In the genomic region with DNA sequence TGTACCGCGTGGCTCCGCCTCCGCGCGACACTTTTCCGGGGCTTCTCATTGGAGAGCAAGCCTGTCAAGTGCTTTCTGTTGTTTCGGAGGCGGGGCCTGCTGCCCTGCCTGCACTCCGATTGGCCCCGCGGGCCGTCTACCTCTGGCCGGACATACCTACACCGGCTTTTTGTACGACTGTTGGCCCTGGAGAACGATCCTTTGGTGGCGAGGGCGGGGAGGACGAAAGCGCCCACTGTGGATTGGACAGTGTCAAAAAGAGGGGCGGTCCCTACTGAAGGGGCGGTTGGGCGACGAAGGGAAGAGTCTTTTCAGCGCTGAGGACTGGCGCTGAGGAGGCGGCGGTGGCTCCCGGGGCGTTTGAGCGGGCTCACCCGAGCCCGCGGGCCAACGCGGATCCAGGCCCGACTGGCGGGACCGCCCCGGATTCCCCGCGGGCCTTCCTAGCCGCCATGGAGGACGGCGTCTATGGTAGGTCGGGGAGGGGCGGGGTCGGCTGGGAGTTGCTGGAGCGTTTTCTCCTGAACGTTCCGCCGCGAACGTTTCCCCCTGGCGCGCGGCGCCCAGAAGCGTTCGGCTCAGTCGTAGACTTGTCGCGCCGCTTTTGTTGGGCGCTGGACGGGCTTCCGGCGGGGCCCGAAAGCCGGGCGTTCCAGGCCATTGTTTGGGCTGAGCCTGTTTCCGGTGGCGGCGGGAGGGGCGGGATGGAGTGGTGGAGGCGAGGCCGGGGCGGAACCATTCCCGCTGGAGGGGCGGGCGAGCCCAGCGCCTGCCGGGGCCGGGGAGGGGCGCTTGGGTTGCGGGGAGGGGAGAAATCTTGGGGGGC, we compare ENCODE assay signal across 1 cellular context.
TF ChIP-seq lines count a peak whose summit lies in the region.

A gene with protein sequence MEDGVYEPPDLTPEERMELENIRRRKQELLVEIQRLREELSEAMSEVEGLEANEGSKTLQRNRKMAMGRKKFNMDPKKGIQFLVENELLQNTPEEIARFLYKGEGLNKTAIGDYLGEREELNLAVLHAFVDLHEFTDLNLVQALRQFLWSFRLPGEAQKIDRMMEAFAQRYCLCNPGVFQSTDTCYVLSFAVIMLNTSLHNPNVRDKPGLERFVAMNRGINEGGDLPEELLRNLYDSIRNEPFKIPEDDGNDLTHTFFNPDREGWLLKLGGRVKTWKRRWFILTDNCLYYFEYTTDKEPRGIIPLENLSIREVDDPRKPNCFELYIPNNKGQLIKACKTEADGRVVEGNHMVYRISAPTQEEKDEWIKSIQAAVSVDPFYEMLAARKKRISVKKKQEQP (plus strand): TSS at position 314 of the 826 bp plus-strand sequence. CDS start 139 bp downstream, at position 453.

TF ChIP-seq in K562, 482 proteins besides CTCF, POLR2A, EP300 and RAD21 (continued from another document and continues in another):
- 0 out of 2 replicates have a peak, but pooled peaks have one; percentile 16 for TF ChIP-seq ZNF12 (CRISPR knock-in tag; IDR thresholded peaks at IDR 0.05)
- TF ChIP-seq ZNF436 (CRISPR knock-in tag; IDR thresholded peaks at IDR 0.05), result 0 out of 2 replicates have a peak, but pooled peaks have one; percentile 27
- TF ChIP-seq, protein P1, sequence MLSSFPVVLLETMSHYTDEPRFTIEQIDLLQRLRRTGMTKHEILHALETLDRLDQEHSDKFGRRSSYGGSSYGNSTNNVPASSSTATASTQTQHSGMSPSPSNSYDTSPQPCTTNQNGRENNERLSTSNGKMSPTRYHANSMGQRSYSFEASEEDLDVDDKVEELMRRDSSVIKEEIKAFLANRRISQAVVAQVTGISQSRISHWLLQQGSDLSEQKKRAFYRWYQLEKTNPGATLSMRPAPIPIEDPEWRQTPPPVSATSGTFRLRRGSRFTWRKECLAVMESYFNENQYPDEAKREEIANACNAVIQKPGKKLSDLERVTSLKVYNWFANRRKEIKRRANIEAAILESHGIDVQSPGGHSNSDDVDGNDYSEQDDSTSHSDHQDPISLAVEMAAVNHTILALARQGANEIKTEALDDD (IDR thresholded peaks at IDR 0.05), result no peak
- TF ChIP-seq CBX8 (IDR thresholded peaks at IDR 0.05; ENCODE audit: borderline replicate concordance, extremely low read depth, low read depth, low read length, poor library complexity, severe bottlenecking), result no peak
- no peak for TF ChIP-seq CREBBP (IDR thresholded peaks at IDR 0.05; ENCODE audit: low read depth, low read length)
- TF ChIP-seq SP2 (IDR thresholded peaks at IDR 0.05; ENCODE audit: extremely low read depth, low read depth, low read length, poor library complexity, severe bottlenecking), result peak; percentile 90
- TF ChIP-seq EGR1 (conservative IDR thresholded peaks at IDR 0.05), result peak; percentile 72
- TF ChIP-seq ESRRB (CRISPR knock-in tag; IDR thresholded peaks at IDR 0.05; ENCODE audit: borderline replicate concordance), result 0 out of 2 replicates have a peak, but pooled peaks have one; percentile 33
- TF ChIP-seq, protein P2, sequence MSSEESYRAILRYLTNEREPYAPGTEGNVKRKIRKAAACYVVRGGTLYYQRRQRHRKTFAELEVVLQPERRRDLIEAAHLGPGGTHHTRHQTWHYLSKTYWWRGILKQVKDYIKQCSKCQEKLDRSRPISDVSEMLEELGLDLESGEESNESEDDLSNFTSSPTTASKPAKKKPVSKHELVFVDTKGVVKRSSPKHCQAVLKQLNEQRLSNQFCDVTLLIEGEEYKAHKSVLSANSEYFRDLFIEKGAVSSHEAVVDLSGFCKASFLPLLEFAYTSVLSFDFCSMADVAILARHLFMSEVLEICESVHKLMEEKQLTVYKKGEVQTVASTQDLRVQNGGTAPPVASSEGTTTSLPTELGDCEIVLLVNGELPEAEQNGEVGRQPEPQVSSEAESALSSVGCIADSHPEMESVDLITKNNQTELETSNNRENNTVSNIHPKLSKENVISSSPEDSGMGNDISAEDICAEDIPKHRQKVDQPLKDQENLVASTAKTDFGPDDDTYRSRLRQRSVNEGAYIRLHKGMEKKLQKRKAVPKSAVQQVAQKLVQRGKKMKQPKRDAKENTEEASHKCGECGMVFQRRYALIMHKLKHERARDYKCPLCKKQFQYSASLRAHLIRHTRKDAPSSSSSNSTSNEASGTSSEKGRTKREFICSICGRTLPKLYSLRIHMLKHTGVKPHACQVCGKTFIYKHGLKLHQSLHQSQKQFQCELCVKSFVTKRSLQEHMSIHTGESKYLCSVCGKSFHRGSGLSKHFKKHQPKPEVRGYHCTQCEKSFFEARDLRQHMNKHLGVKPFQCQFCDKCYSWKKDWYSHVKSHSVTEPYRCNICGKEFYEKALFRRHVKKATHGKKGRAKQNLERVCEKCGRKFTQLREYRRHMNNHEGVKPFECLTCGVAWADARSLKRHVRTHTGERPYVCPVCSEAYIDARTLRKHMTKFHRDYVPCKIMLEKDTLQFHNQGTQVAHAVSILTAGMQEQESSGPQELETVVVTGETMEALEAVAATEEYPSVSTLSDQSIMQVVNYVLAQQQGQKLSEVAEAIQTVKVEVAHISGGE (CRISPR knock-in tag; IDR thresholded peaks at IDR 0.05), result peak; percentile 79 to 97 (median 83); a peak in 5 of 6 replicates
- peak; percentile 64; the same call in 1 of the 2 replicates for TF ChIP-seq NCOA1 (IDR thresholded peaks at IDR 0.05; ENCODE audit: low read depth)
- TF ChIP-seq, protein P3, sequence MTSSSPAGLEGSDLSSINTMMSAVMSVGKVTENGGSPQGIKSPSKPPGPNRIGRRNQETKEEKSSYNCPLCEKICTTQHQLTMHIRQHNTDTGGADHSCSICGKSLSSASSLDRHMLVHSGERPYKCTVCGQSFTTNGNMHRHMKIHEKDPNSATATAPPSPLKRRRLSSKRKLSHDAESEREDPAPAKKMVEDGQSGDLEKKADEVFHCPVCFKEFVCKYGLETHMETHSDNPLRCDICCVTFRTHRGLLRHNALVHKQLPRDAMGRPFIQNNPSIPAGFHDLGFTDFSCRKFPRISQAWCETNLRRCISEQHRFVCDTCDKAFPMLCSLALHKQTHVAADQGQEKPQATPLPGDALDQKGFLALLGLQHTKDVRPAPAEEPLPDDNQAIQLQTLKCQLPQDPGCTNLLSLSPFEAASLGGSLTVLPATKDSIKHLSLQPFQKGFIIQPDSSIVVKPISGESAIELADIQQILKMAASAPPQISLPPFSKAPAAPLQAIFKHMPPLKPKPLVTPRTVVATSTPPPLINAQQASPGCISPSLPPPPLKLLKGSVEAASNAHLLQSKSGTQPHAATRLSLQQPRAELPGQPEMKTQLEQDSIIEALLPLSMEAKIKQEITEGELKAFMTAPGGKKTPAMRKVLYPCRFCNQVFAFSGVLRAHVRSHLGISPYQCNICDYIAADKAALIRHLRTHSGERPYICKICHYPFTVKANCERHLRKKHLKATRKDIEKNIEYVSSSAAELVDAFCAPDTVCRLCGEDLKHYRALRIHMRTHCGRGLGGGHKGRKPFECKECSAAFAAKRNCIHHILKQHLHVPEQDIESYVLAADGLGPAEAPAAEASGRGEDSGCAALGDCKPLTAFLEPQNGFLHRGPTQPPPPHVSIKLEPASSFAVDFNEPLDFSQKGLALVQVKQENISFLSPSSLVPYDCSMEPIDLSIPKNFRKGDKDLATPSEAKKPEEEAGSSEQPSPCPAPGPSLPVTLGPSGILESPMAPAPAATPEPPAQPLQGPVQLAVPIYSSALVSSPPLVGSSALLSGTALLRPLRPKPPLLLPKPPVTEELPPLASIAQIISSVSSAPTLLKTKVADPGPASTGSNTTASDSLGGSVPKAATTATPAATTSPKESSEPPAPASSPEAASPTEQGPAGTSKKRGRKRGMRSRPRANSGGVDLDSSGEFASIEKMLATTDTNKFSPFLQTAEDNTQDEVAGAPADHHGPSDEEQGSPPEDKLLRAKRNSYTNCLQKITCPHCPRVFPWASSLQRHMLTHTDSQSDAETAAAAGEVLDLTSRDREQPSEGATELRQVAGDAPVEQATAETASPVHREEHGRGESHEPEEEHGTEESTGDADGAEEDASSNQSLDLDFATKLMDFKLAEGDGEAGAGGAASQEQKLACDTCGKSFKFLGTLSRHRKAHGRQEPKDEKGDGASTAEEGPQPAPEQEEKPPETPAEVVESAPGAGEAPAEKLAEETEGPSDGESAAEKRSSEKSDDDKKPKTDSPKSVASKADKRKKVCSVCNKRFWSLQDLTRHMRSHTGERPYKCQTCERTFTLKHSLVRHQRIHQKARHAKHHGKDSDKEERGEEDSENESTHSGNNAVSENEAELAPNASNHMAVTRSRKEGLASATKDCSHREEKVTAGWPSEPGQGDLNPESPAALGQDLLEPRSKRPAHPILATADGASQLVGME (CRISPR knock-in tag; IDR thresholded peaks at IDR 0.05), result peak; percentile 59; the same call in 1 of the 2 replicates
- TF ChIP-seq PML (IDR thresholded peaks at IDR 0.05; ENCODE audit: low read length), result peak; percentile 84; the same call in 1 of the 2 replicates
- TF ChIP-seq, protein P4, sequence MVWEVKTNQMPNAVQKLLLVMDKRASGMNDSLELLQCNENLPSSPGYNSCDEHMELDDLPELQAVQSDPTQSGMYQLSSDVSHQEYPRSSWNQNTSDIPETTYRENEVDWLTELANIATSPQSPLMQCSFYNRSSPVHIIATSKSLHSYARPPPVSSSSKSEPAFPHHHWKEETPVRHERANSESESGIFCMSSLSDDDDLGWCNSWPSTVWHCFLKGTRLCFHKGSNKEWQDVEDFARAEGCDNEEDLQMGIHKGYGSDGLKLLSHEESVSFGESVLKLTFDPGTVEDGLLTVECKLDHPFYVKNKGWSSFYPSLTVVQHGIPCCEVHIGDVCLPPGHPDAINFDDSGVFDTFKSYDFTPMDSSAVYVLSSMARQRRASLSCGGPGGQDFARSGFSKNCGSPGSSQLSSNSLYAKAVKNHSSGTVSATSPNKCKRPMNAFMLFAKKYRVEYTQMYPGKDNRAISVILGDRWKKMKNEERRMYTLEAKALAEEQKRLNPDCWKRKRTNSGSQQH (CRISPR knock-in tag; IDR thresholded peaks at IDR 0.05), result peak; percentile 91
- TF ChIP-seq, protein P5, sequence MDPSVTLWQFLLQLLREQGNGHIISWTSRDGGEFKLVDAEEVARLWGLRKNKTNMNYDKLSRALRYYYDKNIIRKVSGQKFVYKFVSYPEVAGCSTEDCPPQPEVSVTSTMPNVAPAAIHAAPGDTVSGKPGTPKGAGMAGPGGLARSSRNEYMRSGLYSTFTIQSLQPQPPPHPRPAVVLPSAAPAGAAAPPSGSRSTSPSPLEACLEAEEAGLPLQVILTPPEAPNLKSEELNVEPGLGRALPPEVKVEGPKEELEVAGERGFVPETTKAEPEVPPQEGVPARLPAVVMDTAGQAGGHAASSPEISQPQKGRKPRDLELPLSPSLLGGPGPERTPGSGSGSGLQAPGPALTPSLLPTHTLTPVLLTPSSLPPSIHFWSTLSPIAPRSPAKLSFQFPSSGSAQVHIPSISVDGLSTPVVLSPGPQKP (CRISPR knock-in tag; IDR thresholded peaks at IDR 0.05), result no peak
- no peak for TF ChIP-seq HDAC8 (tag; IDR thresholded peaks at IDR 0.05)
- no peak for TF ChIP-seq ZKSCAN1 (IDR thresholded peaks at IDR 0.05; ENCODE audit: low read depth, low read length)
- no peak for TF ChIP-seq ZNF3 (CRISPR knock-in tag; IDR thresholded peaks at IDR 0.05)
- TF ChIP-seq EHMT2 (IDR thresholded peaks at IDR 0.05), result no peak
- TF ChIP-seq NCOA2 (IDR thresholded peaks at IDR 0.05; ENCODE audit: partially characterized antibody in 2 of 2), result no peak
- TF ChIP-seq, protein P6, sequence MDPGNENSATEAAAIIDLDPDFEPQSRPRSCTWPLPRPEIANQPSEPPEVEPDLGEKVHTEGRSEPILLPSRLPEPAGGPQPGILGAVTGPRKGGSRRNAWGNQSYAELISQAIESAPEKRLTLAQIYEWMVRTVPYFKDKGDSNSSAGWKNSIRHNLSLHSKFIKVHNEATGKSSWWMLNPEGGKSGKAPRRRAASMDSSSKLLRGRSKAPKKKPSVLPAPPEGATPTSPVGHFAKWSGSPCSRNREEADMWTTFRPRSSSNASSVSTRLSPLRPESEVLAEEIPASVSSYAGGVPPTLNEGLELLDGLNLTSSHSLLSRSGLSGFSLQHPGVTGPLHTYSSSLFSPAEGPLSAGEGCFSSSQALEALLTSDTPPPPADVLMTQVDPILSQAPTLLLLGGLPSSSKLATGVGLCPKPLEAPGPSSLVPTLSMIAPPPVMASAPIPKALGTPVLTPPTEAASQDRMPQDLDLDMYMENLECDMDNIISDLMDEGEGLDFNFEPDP (CRISPR knock-in tag; IDR thresholded peaks at IDR 0.05), result 0 out of 2 replicates have a peak, but pooled peaks have one; percentile 29
- 0 out of 2 replicates have a peak, but pooled peaks have one; percentile 37 for TF ChIP-seq XRCC5 (IDR thresholded peaks at IDR 0.05; ENCODE audit: low read depth, low read length)
- TF ChIP-seq, protein P7, sequence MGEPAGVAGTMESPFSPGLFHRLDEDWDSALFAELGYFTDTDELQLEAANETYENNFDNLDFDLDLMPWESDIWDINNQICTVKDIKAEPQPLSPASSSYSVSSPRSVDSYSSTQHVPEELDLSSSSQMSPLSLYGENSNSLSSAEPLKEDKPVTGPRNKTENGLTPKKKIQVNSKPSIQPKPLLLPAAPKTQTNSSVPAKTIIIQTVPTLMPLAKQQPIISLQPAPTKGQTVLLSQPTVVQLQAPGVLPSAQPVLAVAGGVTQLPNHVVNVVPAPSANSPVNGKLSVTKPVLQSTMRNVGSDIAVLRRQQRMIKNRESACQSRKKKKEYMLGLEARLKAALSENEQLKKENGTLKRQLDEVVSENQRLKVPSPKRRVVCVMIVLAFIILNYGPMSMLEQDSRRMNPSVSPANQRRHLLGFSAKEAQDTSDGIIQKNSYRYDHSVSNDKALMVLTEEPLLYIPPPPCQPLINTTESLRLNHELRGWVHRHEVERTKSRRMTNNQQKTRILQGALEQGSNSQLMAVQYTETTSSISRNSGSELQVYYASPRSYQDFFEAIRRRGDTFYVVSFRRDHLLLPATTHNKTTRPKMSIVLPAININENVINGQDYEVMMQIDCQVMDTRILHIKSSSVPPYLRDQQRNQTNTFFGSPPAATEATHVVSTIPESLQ (CRISPR knock-in tag; IDR thresholded peaks at IDR 0.05), result no peak
- TF ChIP-seq PHF21A (IDR thresholded peaks at IDR 0.05; ENCODE audit: borderline replicate concordance, low read depth), result no peak
- TF ChIP-seq IRF2 (CRISPR knock-in tag; IDR thresholded peaks at IDR 0.05), result no peak
- TF ChIP-seq TCF3 (CRISPR knock-in tag; IDR thresholded peaks at IDR 0.05), result no peak
- peak; percentile 74 for TF ChIP-seq PCBP1 (IDR thresholded peaks at IDR 0.05; ENCODE audit: low read depth, low read length, poor library complexity, severe bottlenecking)
- no peak for TF ChIP-seq ZFPM2 (CRISPR knock-in tag; IDR thresholded peaks at IDR 0.05)
- peak; percentile 26; the same call in 1 of the 2 replicates for TF ChIP-seq FOSL1 (tag; conservative IDR thresholded peaks at IDR 0.05)
- no peak for TF ChIP-seq MTA1 (IDR thresholded peaks at IDR 0.05; ENCODE audit: borderline replicate concordance)
- no peak; the same call in 1 of the 2 replicates for TF ChIP-seq ZNF75A (CRISPR knock-in tag; IDR thresholded peaks at IDR 0.05)
- no peak for TF ChIP-seq FUS (optimal IDR thresholded peaks at IDR 0.05; ENCODE audit: low read depth, low read length)
- TF ChIP-seq GABPB1 (CRISPR knock-in tag; IDR thresholded peaks at IDR 0.05), result peak; percentile 91
- no peak for TF ChIP-seq BRD9 (IDR thresholded peaks at IDR 0.05; ENCODE audit: low read depth, partially characterized antibody)
- no peak for TF ChIP-seq ZNF77 (CRISPR knock-in tag; IDR thresholded peaks at IDR 0.05)
